In genomic region chr1:182789138-182790076, GRCh38 we compare ENCODE assay signal across 8 cellular contexts. TPM values are rescaled to one million over a fixed set of nuclear protein-coding genes. Genes with fewer than 3 reads are reported as not detected.
DNase-seq lines count a peak whose midpoint lies in the region; TF ChIP-seq lines count a peak whose summit lies in the region.

Gene NPL, plus strand, starts transcription at chr1:182789773. Its CDS starts 4,599 bp downstream, at chr1:182794372.

- TF ChIP-seq POLR2A in ovary (IDR thresholded peaks at IDR 0.05): peak; percentile 55
- TF ChIP-seq POLR2A in thyroid gland (IDR thresholded peaks at IDR 0.05): peak in 1 of 2 donors; percentile 98

- H3K27me3 ChIP-seq in H7 (ENCODE audit: control insufficient read depth, insufficient read depth, low read length) (peaks cover 46% of the 10 kb centered on the region), MG63 (peaks cover 4% of the 10 kb centered on the region), ovary (no peaks in the 10 kb centered on the region), thyroid gland (no peaks in the 10 kb centered on the region)

- H3K4me3 ChIP-seq in H7 (ENCODE audit: insufficient read depth, low read depth, low read length) (peak within 1 kb of the TSS; percentile 58), MG63 (peak within 1 kb of the TSS; percentile 58), ovary (peak within 1 kb of the TSS; percentile 50), thyroid gland (replicated peaks in 1 of 3) (peak within 1 kb of the TSS; percentile 49 to 87 (median 54))

- H3K4me1 ChIP-seq in ovary (ENCODE audit: insufficient read depth) (no peaks in the 10 kb centered on the region), thyroid gland (peaks cover 5 to 10% of the 10 kb centered on the region in 2 donors)

- intact Hi-C loops in head of caudate nucleus (cut with DNase I): loop anchor here (10.0 kb wide), 1 partner anchor 45 kb away; the partner anchor contains the start of gene DHX9
- intact Hi-C loops in ovary (cut with DNase I): loop anchor here in 3 of 4 donors (5.0 to 10.0 kb wide), 2 partner anchors 702 to 705 kb away; no protein-coding TSS in a partner anchor
- intact Hi-C loops in thyroid gland (cut with DNase I): loop anchor here (10.0 kb wide), 2 partner anchors 115 to 705 kb away; no protein-coding TSS in a partner anchor

- in situ Hi-C loops in SK-MEL-5 (cut with HindIII; ENCODE audit: low pct_unique_long_range_greater_than_20kb, low sequenced_read_pairs): no loop called here

- peak; percentile 52 for DNase-seq in GF-D8 (lab: John Stamatoyannopoulos, UW)
- DNase-seq in H7: peak; percentile 89
- DNase-seq in MG63: peak; percentile 82
- DNase-seq in SK-MEL-5 (ENCODE audit: low read depth, low spot score): peak; percentile 45
- DNase-seq in activated naive CD4-positive, alpha-beta T cell treated with anti-CD3 and anti-CD28 coated beads, Interleukin-2, amount 50 U/mL, for 16 hours: peak; percentile 87
- peak; percentile 65 to 94 (median 88) for DNase-seq in head of caudate nucleus
- DNase-seq in ovary: peak; percentile 74 to 89 (median 81)
- DNase-seq in thyroid gland: peak; percentile 78 to 79

- no peak for TF ChIP-seq CTCF in ovary (IDR thresholded peaks at IDR 0.05)
- TF ChIP-seq CTCF in thyroid gland (IDR thresholded peaks at IDR 0.05): peak in 1 of 6 experiments; percentile 22

- no peak for TF ChIP-seq EP300 in ovary (IDR thresholded peaks at IDR 0.05)

- H3K9me3 ChIP-seq in MG63: no peaks in the 10 kb centered on the region
- H3K9me3 ChIP-seq in ovary: no peaks in the 10 kb centered on the region
- H3K9me3 ChIP-seq in thyroid gland: no peaks in the 10 kb centered on the region

- 0 to 1% (median 1%) methylated on average over 79 to 93 of the region's 93 CpGs for WGBS in ovary, 3 donors
- 2 to 3% methylated on average over 56 to 58 of the region's 93 CpGs for WGBS in thyroid gland, 2 donors

- H3K27ac ChIP-seq in ovary: peak within 1 kb of the TSS; percentile 31 to 32
- H3K27ac ChIP-seq in thyroid gland: peak within 1 kb of the TSS in 2 of 3 donors; percentile 53 to 69

- H3K36me3 ChIP-seq in H7 (replicated peaks; ENCODE audit: control insufficient read depth, insufficient read depth, low read length) (no peaks in the 10 kb centered on the region), MG63 (no peaks in the 10 kb centered on the region), ovary (no peaks in the 10 kb centered on the region), thyroid gland (no peaks in the 10 kb centered on the region)

RNA-seq across cellular contexts. Expression of gene NPL, which starts in this region (rescaled TPM):
- total RNA-seq in H7 (2014; rRNA removed; shearing (Covaris generic)): 2.0 and 8.1 TPM in 2 replicates
- total RNA-seq in MG63 (2014; rRNA removed; shearing (Covaris generic); ENCODE audit: low replicate concordance): 2.3 and 6.8 TPM in 2 replicates
- 6.7 and 7.0 TPM in 2 replicates for total RNA-seq in SK-MEL-5 (2014; rRNA removed; shearing (Covaris generic))
- 3.2 and 5.4 TPM in 2 replicates for polyA plus RNA-seq in SK-MEL-5 (2015; cell fraction: cytosol; rRNA removed)
- polyA plus RNA-seq in SK-MEL-5 (2015; cell fraction: nucleus; rRNA removed): 8.0 and 24.3 TPM in 2 replicates
- total RNA-seq in ovary (10 to 100 TPM in 1 of 7 donors, 1 to 10 TPM in 6; 2.3 to 26.0 (median 3.7) TPM), thyroid gland (10 to 100 TPM in 1 of 4 donors, 1 to 10 TPM in 3; 4.2 to 13.2 (median 8.0) TPM)
- 10 to 100 TPM in 1 of 2 donors, 1 to 10 TPM in 1; 3.4 to 23.5 TPM for polyA plus RNA-seq in ovary

Comparison
In these comparisons a context has a peak if more than half of its experiments do, and no peak if none do; other contexts are left out.
1. Peak in every context shown above with its lines: DNase-seq, H3K4me3 ChIP-seq and H3K27ac ChIP-seq.